In genomic region chr11:18264677-18265542, GRCh38 we compare ENCODE assay signal across 19 cellular contexts. TPM values are rescaled to one million over a fixed set of nuclear protein-coding genes. Genes with fewer than 3 reads are reported as not detected.
"Had no signal": no experiment of that assay in that cellular context is flagged by ENCODE, and none has a peak within 500 bp of the region (broad histone marks: within the 10 kb centered on the region; RNA-seq: fewer than 3 reads in every experiment).

No MANE protein-coding gene starts in this region.

- H3K27ac ChIP-seq: left lung, tibial nerve, vagina had no signal

- H3K4me3 Mint-ChIP-seq: natural killer cell had no signal

- H3K9me3 ChIP-seq: left lung, mucosa of descending colon, tibial nerve, vagina had no signal

- H3K27ac Mint-ChIP-seq: natural killer cell had no signal

- H3K27me3 ChIP-seq: left lung, tibial nerve, vagina had no signal

- H3K4me1 ChIP-seq: tibial nerve, vagina had no signal

- DNase-seq: activated naive CD4-positive, alpha-beta T cell; activated T-cell treated with anti-CD3 and anti-CD28 coated beads for 4 hours; islet precursor cell; left lung; mucosa of descending colon; natural killer cell; nucleus accumbens; posterior cingulate gyrus; retina; stimulated activated CD4-positive, alpha-beta T cell treated with anti-CD3 and anti-CD28 coated beads, Interleukin-2, amount 100 ng/mL, for 48 hours; stimulated activated naive CD4-positive, alpha-beta T cell had no signal

- H3K36me3 Mint-ChIP-seq: natural killer cell had no signal

- H3K4me3 ChIP-seq: left lung, mucosa of descending colon, tibial nerve, vagina had no signal

- H3K36me3 ChIP-seq: left lung, tibial nerve, vagina had no signal

- ATAC-seq: activated CD4-positive, CD25-positive, alpha-beta regulatory T cell treated with anti-CD3 and anti-CD28 coated beads, Interleukin-2, amount 50 U/mL, for 24 hours; left lung; natural killer cell had no signal

RNA-seq across cellular contexts. Expression of gene SAA1, which starts 1.2 kb away (rescaled TPM):
- total RNA-seq: chondrocyte, dermis microvascular lymphatic vessel endothelial cell, natural killer cell, skeletal muscle tissue had no signal

RNA-seq across cellular contexts. Expression of gene SAA2, which starts 16.4 kb away (rescaled TPM):
- total RNA-seq: astrocyte, chondrocyte, dermis microvascular lymphatic vessel endothelial cell, natural killer cell, skeletal muscle tissue had no signal

RNA-seq across cellular contexts. Expression of gene SAA4, which starts 28.3 kb away (rescaled TPM):
- total RNA-seq: astrocyte, chondrocyte, dermis microvascular lymphatic vessel endothelial cell, mucosa of descending colon, skeletal muscle tissue, tibial nerve had no signal
- polyA plus RNA-seq: esophagus had no signal
